In genomic region chr5:177369050-177369912, GRCh38 we compare ENCODE assay signal across 1 cellular context.
TF ChIP-seq lines count a peak whose summit lies in the region.

No MANE protein-coding gene starts in this region.

TF ChIP-seq in endothelial cell of umbilical vein, 7 proteins besides CTCF, POLR2A, EP300 and RAD21:
- TF ChIP-seq MYC (IDR thresholded peaks at IDR 0.05; ENCODE audit: low read depth, low read length): no peak
- TF ChIP-seq POLR2AphosphoS5 (IDR thresholded peaks at IDR 0.05; ENCODE audit: insufficient read depth, low read depth, low read length): no peak
- no peak for TF ChIP-seq JUN (IDR thresholded peaks at IDR 0.05; ENCODE audit: borderline replicate concordance, insufficient read depth, insufficient read length, low read depth)
- TF ChIP-seq FOS (IDR thresholded peaks at IDR 0.05; ENCODE audit: borderline replicate concordance, insufficient read depth, low read length): no peak
- TF ChIP-seq MAX (IDR thresholded peaks at IDR 0.05; ENCODE audit: insufficient read depth, insufficient read length): no peak
- TF ChIP-seq GATA2 (IDR thresholded peaks at IDR 0.05; ENCODE audit: insufficient read depth, insufficient read length, low read depth, low read length): no peak
- no peak for TF ChIP-seq EZH2 (IDR thresholded peaks at IDR 0.05; ENCODE audit: borderline replicate concordance, low read depth, low read length, severe bottlenecking)
TF ChIP-seq in endothelial cell of umbilical vein: peak in this region for 0.
